Comparison of ENCODE assay signal across 13 cellular contexts in the genomic region with DNA sequence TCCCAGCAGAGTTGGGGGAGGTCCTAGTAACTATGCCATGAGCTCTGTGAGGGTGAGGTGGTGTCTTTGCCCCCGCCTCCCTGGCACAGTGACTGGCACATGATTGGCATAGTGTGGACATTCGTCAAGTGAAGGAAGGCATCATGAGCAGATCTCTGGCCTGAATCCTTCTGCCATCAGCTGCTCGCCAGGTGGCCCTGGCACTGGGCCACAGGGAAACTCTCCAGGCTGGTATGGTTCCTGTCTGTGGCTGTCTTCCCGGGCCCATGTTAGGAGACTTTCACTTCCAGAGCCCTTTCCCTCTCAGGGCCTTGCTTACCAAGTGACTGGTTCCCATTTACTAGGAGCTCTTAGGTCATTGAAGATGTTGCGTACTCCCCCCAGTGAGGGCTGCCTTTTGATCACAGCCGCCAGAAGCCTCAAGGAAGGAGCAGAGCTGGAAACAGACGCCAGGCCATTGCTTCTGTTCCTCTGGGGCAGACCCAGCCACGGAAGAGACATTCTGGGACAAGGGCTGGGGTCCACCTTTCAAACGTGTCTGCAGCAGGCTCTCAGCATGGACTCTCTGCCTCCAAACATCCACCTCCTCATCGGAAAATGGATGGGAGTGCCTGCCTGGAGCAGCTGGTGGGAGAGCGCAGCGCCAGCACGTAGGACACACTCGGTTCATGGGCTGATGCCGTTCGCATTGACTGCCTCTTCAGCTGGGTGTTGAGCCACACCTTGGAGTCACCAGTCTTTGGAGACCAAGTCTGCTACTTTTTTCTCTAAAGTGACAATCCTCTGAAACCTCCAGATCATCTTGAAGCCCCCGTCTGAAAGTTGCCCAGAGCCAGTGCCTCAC.
A peak's percentile ranks its signal among the peaks of the same experiment; 100 is the strongest.
DNase-seq lines count a peak whose midpoint lies in the region; ATAC-seq and TF ChIP-seq lines count a peak whose summit lies in the region.
"Had no signal": no experiment of that assay in that cellular context is flagged by ENCODE, and none has a peak within 500 bp of the region (broad histone marks: within the 10 kb centered on the region; RNA-seq: fewer than 3 reads in every experiment).

No MANE protein-coding gene starts in this region.

- no peaks in the 10 kb centered on the region for H3K36me3 ChIP-seq in mucosa of descending colon (ENCODE audit: low read depth)

- peak overlapping the region in 1 of 5 experiments; percentile 42 for H3K4me3 Mint-ChIP-seq in brain
- H3K4me3 Mint-ChIP-seq: neural crest cell had no signal

- no peak overlapping the region for H3K4me3 ChIP-seq in mucosa of descending colon
- H3K4me3 ChIP-seq: tibial nerve had no signal

- ATAC-seq in mucosa of descending colon (peak; percentile 77), HG03565 (IDR thresholded peaks at IDR 0.05; ENCODE audit: unreplicated experiment) (no peak)

- no peaks in the 10 kb centered on the region for H3K27me3 Mint-ChIP-seq in brain

- peaks cover 18% of the 10 kb centered on the region for H3K4me1 ChIP-seq in mucosa of descending colon (ENCODE audit: low read depth)

- peaks cover 69% of the 10 kb centered on the region for H3K36me3 Mint-ChIP-seq in brain

- H3K4me1 Mint-ChIP-seq in brain: peaks cover 20% of the 10 kb centered on the region

- peak overlapping the region in 4 of 5 experiments; percentile 79 to 90 (median 86) for H3K27ac Mint-ChIP-seq in brain

- H3K9me3 ChIP-seq in mucosa of descending colon: no peaks in the 10 kb centered on the region
- H3K9me3 ChIP-seq: tibial nerve had no signal

- peak; percentile 75 for DNase-seq in NCI-H1092 treated with DMSO at 0.1 percent for 48 hours (lab: John Stamatoyannopoulos, UW)
- DNase-seq in mucosa of descending colon: peak; percentile 79 to 87 (median 84)
- DNase-seq in RKO (ENCODE audit: low spot score): no peak
- DNase-seq in islet precursor cell: no peak
- DNase-seq in HK-2 (ENCODE audit: unreplicated experiment): no peak
- DNase-seq: activated gamma-delta T cell treated with Interleukin-2 at 50 U/mL for 16 hours; stimulated activated CD4-positive, alpha-beta T cell treated with anti-CD3 and anti-CD28 coated beads, Interleukin-4, amount 100 ng/mL, for 1 hour had no signal

- intact Hi-C loops in mucosa of descending colon (cut with DNase I, micrococcal nuclease): loop anchor here (5.0 to 10.0 kb wide), 4 partner anchors 100 to 395 kb away; no protein-coding TSS in a partner anchor

- peak overlapping the region; percentile 34; the same call in 1 of the 2 replicates for H3K27ac ChIP-seq in C4-2B
- H3K27ac ChIP-seq: KMS-11, tibial nerve had no signal

- H3K9me3 Mint-ChIP-seq in brain: no peaks in the 10 kb centered on the region
- H3K9me3 Mint-ChIP-seq: neural crest cell had no signal

- no peak for TF ChIP-seq CTCF in C4-2B (conservative IDR thresholded peaks at IDR 0.05)
- TF ChIP-seq CTCF in brain (conservative IDR thresholded peaks at IDR 0.05): no peak
- no peak for TF ChIP-seq CTCF in mucosa of descending colon (IDR thresholded peaks at IDR 0.05)

Comparison
In these comparisons a context has a peak if more than half of its experiments do, and no peak if none do; other contexts are left out.
1. DNase-seq: peak in NCI-H1092 treated with DMSO at 0.1 percent for 48 hours (single experiment) and mucosa of descending colon (3 of 3); none in RKO (single experiment), islet precursor cell (single experiment) and HK-2 (single experiment).